Comparison of ENCODE assay signal across 10 cellular contexts in genomic region chr14:71206766-71207371, GRCh38.
DNase-seq lines count a peak whose midpoint lies in the region; ATAC-seq, FAIRE-seq and TF ChIP-seq lines count a peak whose summit lies in the region.
"Had no signal": no experiment of that assay in that cellular context is flagged by ENCODE, and none has a peak within 500 bp of the region (broad histone marks: within the 10 kb centered on the region; RNA-seq: fewer than 3 reads in every experiment).

No MANE protein-coding gene starts in this region.

- CTCF ChIA-PET in PC-9 (lab: Charles Lee) = no interaction called here

- DNase-seq in Daoy (ENCODE audit: low read depth) (peak; percentile 91), PC-9 (peak; percentile 64 to 80), pancreas (peak in 4 of 6 donors; percentile 10 to 38 (median 32)), vagina (ENCODE audit: extremely low spot score in 2 of 2) (no peak)
- DNase-seq: mucosa of descending colon had no signal

- H3K4me1 ChIP-seq in PC-9 (replicated peaks; ENCODE audit: insufficient read depth) = peaks cover 19% of the 10 kb centered on the region
- H3K4me1 ChIP-seq in pancreas = no peaks in the 10 kb centered on the region
- H3K4me1 ChIP-seq in vagina = no peaks in the 10 kb centered on the region

- H3K27ac ChIP-seq in PC-9 (no peak overlapping the region), pancreas (peak overlapping the region in 1 of 4 donors; percentile 33), vagina (no peak overlapping the region)

- TF ChIP-seq POLR2A in vagina (IDR thresholded peaks at IDR 0.05) = no peak

- H3K27me3 ChIP-seq in PC-9 (ENCODE audit: insufficient read depth, low read depth) (no peaks in the 10 kb centered on the region), pancreas (no peaks in the 10 kb centered on the region), vagina (no peaks in the 10 kb centered on the region)

- FAIRE-seq in pancreas (lab: Jason Lieb, UNC) = no peak
- FAIRE-seq: GM12892 had no signal

- no peaks in the 10 kb centered on the region for H3K9me3 ChIP-seq in PC-9 (ENCODE audit: insufficient read depth, low read depth)
- no peaks in the 10 kb centered on the region for H3K9me3 ChIP-seq in pancreas
- H3K9me3 ChIP-seq in vagina = no peaks in the 10 kb centered on the region
- H3K9me3 ChIP-seq: mucosa of descending colon had no signal

- POLR2A ChIA-PET in PC-9 (lab: Charles Lee; ENCODE audit: unreplicated experiment) = no interaction called here

- no peaks in the 10 kb centered on the region for H3K36me3 ChIP-seq in PC-9 (ENCODE audit: low read depth)
- no peaks in the 10 kb centered on the region for H3K36me3 ChIP-seq in pancreas
- no peaks in the 10 kb centered on the region for H3K36me3 ChIP-seq in vagina

- TF ChIP-seq CTCF in PC-9 (conservative IDR thresholded peaks at IDR 0.05) (no peak), pancreas (IDR thresholded peaks at IDR 0.05) (no peak), vagina (IDR thresholded peaks at IDR 0.05) (no peak)

- H3K4me3 ChIP-seq in PC-9 = no peak overlapping the region
- H3K4me3 ChIP-seq in pancreas = no peak overlapping the region
- no peak overlapping the region for H3K4me3 ChIP-seq in vagina
- H3K4me3 ChIP-seq: mucosa of descending colon had no signal

- 42 to 52% methylated on average over 7 of the region's 7 CpGs for WGBS in pancreas, 2 donors

- ATAC-seq in esophagus mucosa (peak; percentile 75), pancreas (peak; percentile 63 to 95 (median 92)), HG02759 (IDR thresholded peaks at IDR 0.05; ENCODE audit: unreplicated experiment) (no peak), HG03025 (IDR thresholded peaks at IDR 0.05; ENCODE audit: low FRiP score, unreplicated experiment) (no peak), HG03460 (IDR thresholded peaks at IDR 0.05; ENCODE audit: unreplicated experiment) (no peak)
- ATAC-seq: mucosa of descending colon had no signal

- H3F3A ChIP-seq in PC-9 (ENCODE audit: insufficient read depth, low read depth) = peaks cover 13% of the 10 kb centered on the region

- peak overlapping the region; percentile 2 for H3K4me2 ChIP-seq in PC-9

- H3K79me2 ChIP-seq in PC-9 (ENCODE audit: low read depth) = no peaks in the 10 kb centered on the region

- no peaks in the 10 kb centered on the region for H3K9me2 ChIP-seq in PC-9 (ENCODE audit: insufficient read depth)

- H4K20me1 ChIP-seq in PC-9 (ENCODE audit: insufficient read depth) = no peaks in the 10 kb centered on the region

- BruUV-seq in PC-9 (replicated peaks; lab: Mats Ljungman, UMichigan) = no TSS peak

- intact Hi-C loops in PC-9 (cut with micrococcal nuclease; ENCODE audit: unreplicated experiment) (no loop called here), pancreas (cut with DNase I) (no loop called here), vagina (cut with DNase I) (no loop called here)

- no peak overlapping the region for H2AFZ ChIP-seq in PC-9

Comparison
In these comparisons a context has a peak if more than half of its experiments do, and no peak if none do; other contexts are left out.
1. DNase-seq: peak in Daoy (single experiment), PC-9 (2 of 2) and pancreas (4 of 6); none in vagina (0 of 2).
2. ATAC-seq: peak in esophagus mucosa (single experiment) and pancreas (4 of 4); none in HG02759 (single experiment), HG03025 (single experiment) and HG03460 (single experiment).